ENCODE assay signal across 8 cellular contexts in the genomic region with DNA sequence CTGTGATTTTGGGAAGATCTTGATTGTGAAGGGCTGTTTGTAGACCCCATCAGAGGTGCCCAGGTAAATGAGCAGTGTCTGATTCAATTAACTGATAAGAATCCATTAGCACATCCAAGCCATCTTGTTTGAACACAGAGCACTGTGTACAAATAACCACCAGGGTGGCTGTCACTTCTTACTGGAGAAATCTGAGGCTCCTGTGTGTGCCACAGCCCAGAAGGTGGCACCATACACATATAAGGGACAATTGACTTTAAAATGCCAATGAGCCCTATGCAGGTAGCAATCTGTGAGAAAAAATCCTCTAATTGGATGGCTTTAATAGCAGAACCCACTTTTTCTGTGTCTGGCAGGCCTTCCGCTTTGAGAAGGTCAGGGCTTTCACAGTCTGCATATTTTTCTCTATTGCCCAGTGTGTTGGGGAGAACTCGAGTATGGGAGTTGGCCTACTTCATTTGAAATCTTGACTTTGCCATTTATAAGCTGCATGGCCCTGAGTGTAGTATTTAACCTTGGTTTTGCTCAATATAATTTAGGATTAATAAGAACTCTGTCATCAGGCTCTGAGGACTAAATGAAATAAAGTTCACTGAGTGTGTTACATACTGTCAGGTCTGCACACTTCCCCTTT.
DNase-seq lines count a peak whose midpoint lies in the region; ATAC-seq and TF ChIP-seq lines count a peak whose summit lies in the region.

No MANE protein-coding gene starts in this region.

- H3K9ac ChIP-seq in MM.1S (ENCODE audit: low read length), result no peak overlapping the region

- H3K9me2 ChIP-seq in MM.1S (replicated peaks; ENCODE audit: insufficient read depth, low read length), result no peaks in the 10 kb centered on the region

- H3K4me1 Mint-ChIP-seq in chondrocyte (ENCODE audit: low read depth), result no peaks in the 10 kb centered on the region
- H3K4me1 Mint-ChIP-seq in type B pancreatic cell (ENCODE audit: unreplicated experiment), result peaks cover 18% of the 10 kb centered on the region
- H3K4me1 Mint-ChIP-seq in effector memory CD8-positive, alpha-beta T cell (ENCODE audit: low read depth in 2 of 2), result no peaks in the 10 kb centered on the region
- no peaks in the 10 kb centered on the region for H3K4me1 Mint-ChIP-seq in T-helper 2 cell treated with Interferon-gamma antibody and Interleukin-4, amounts not matched to agents 5 μg/mL and 100 μg/mL, for 36 hours (ENCODE audit: low read depth)

- TF ChIP-seq CTCF in MM.1S (IDR thresholded peaks at IDR 0.05; ENCODE audit: low read length), result peak; percentile 47
- peak; percentile 75 for TF ChIP-seq CTCF in chondrocyte (IDR thresholded peaks at IDR 0.05)
- peak; percentile 62 for TF ChIP-seq CTCF in type B pancreatic cell (conservative IDR thresholded peaks at IDR 0.05)

- H3K27ac ChIP-seq in MM.1S (ENCODE audit: low read length), result no peak overlapping the region

- H3K9me3 Mint-ChIP-seq in chondrocyte (ENCODE audit: low read depth), result no peaks in the 10 kb centered on the region
- H3K9me3 Mint-ChIP-seq in type B pancreatic cell, result no peaks in the 10 kb centered on the region
- H3K9me3 Mint-ChIP-seq in effector memory CD8-positive, alpha-beta T cell, result peaks cover 2 to 7% of the 10 kb centered on the region in 2 donors
- no peaks in the 10 kb centered on the region for H3K9me3 Mint-ChIP-seq in T-helper 2 cell treated with Interferon-gamma antibody and Interleukin-4, amounts not matched to agents 5 μg/mL and 100 μg/mL, for 36 hours

- H3K36me3 Mint-ChIP-seq in chondrocyte (ENCODE audit: low read depth), result no peaks in the 10 kb centered on the region
- no peaks in the 10 kb centered on the region for H3K36me3 Mint-ChIP-seq in type B pancreatic cell
- no peaks in the 10 kb centered on the region for H3K36me3 Mint-ChIP-seq in effector memory CD8-positive, alpha-beta T cell (ENCODE audit: insufficient read depth)
- no peaks in the 10 kb centered on the region for H3K36me3 Mint-ChIP-seq in T-helper 2 cell treated with Interferon-gamma antibody and Interleukin-4, amounts not matched to agents 5 μg/mL and 100 μg/mL, for 36 hours (ENCODE audit: low read depth)

- H3K4me3 Mint-ChIP-seq in chondrocyte (ENCODE audit: unreplicated experiment) (no peak overlapping the region), type B pancreatic cell (no peak overlapping the region)
- H3K4me3 Mint-ChIP-seq in effector memory CD8-positive, alpha-beta T cell, result no peak overlapping the region
- H3K4me3 Mint-ChIP-seq in T-helper 2 cell treated with Interferon-gamma antibody and Interleukin-4, amounts not matched to agents 5 μg/mL and 100 μg/mL, for 36 hours, result no peak overlapping the region

- no peaks in the 10 kb centered on the region for H3F3A ChIP-seq in MM.1S (ENCODE audit: insufficient read depth, low read length)

- H3K4me2 ChIP-seq in MM.1S (ENCODE audit: low read depth, low read length), result no peak overlapping the region

- no peaks in the 10 kb centered on the region for H3K36me3 ChIP-seq in MM.1S (replicated peaks; ENCODE audit: insufficient read depth, low read length)

- no peaks in the 10 kb centered on the region for H3K79me2 ChIP-seq in MM.1S (ENCODE audit: low read length)

- H2AFZ ChIP-seq in MM.1S (ENCODE audit: low read length), result no peak overlapping the region

- peak; percentile 6 for DNase-seq in activated CD4-positive, alpha-beta T cell treated with anti-CD3 and anti-CD28 coated beads for 48 hours
- DNase-seq in activated CD4-positive, alpha-beta T cell treated with anti-CD3 and anti-CD28 coated beads, Interleukin-2, amount 50 U/mL, for 1 hour, result no peak
- DNase-seq in MM.1S (peak; percentile 41), chondrocyte (ENCODE audit: low spot score) (no peak), type B pancreatic cell (ENCODE audit: extremely low spot score, unreplicated experiment) (no peak), globus pallidus (ENCODE audit: low spot score) (no peak)
- no peak for DNase-seq in effector memory CD8-positive, alpha-beta T cell
- no peak for DNase-seq in T-helper 2 cell treated with Interferon-gamma antibody and Interleukin-4, amounts not matched to agents 5 μg/mL and 100 μg/mL, for 36 hours (ENCODE audit: low spot score)

- no peaks in the 10 kb centered on the region for H3K27me3 ChIP-seq in MM.1S (replicated peaks; ENCODE audit: insufficient read depth, low read length)

- H3K4me3 ChIP-seq in MM.1S (ENCODE audit: low read length), result no peak overlapping the region

- no peak for ATAC-seq in effector memory CD8-positive, alpha-beta T cell (replicated peaks)

- H4K20me1 ChIP-seq in MM.1S (ENCODE audit: insufficient read depth, low read length), result no peaks in the 10 kb centered on the region

- H3K27ac Mint-ChIP-seq in chondrocyte (ENCODE audit: unreplicated experiment) (no peak overlapping the region), type B pancreatic cell (no peak overlapping the region)
- H3K27ac Mint-ChIP-seq in effector memory CD8-positive, alpha-beta T cell, result no peak overlapping the region
- H3K27ac Mint-ChIP-seq in T-helper 2 cell treated with Interferon-gamma antibody and Interleukin-4, amounts not matched to agents 5 μg/mL and 100 μg/mL, for 36 hours, result no peak overlapping the region

- H3K4me1 ChIP-seq in MM.1S (ENCODE audit: low read length), result no peaks in the 10 kb centered on the region

- no peaks in the 10 kb centered on the region for H3K9me3 ChIP-seq in MM.1S (replicated peaks; ENCODE audit: insufficient read depth, low read length)

- H3K27me3 Mint-ChIP-seq in chondrocyte (ENCODE audit: low read depth), result no peaks in the 10 kb centered on the region
- H3K27me3 Mint-ChIP-seq in type B pancreatic cell, result no peaks in the 10 kb centered on the region
- no peaks in the 10 kb centered on the region for H3K27me3 Mint-ChIP-seq in effector memory CD8-positive, alpha-beta T cell
- no peaks in the 10 kb centered on the region for H3K27me3 Mint-ChIP-seq in T-helper 2 cell treated with Interferon-gamma antibody and Interleukin-4, amounts not matched to agents 5 μg/mL and 100 μg/mL, for 36 hours (ENCODE audit: low read depth)

Comparison
In these comparisons a context has a peak if more than half of its experiments do, and no peak if none do; other contexts are left out.
1. DNase-seq: peak in activated CD4-positive, alpha-beta T cell treated with anti-CD3 and anti-CD28 coated beads for 48 hours (single experiment) and MM.1S (single experiment); none in activated CD4-positive, alpha-beta T cell treated with anti-CD3 and anti-CD28 coated beads, Interleukin-2, amount 50 U/mL, for 1 hour (single experiment), chondrocyte (single experiment), type B pancreatic cell (single experiment), globus pallidus (single experiment), effector memory CD8-positive, alpha-beta T cell (0 of 3) and T-helper 2 cell treated with Interferon-gamma antibody and Interleukin-4, amounts not matched to agents 5 μg/mL and 100 μg/mL, for 36 hours (single experiment).
2. Peak in every context shown above with its lines, with median percentiles within 50 percentile points of each other: CTCF ChIP-seq.